Comparison of ENCODE assay signal across 1 cellular context in genomic region chr12:124499873-124500231, GRCh38.
TF ChIP-seq lines count a peak whose summit lies in the region.

No MANE protein-coding gene starts in this region.

TF ChIP-seq in IMR-90, 13 proteins besides CTCF, POLR2A, EP300 and RAD21 (continued from another document):
- TF ChIP-seq MXI1 (IDR thresholded peaks at IDR 0.05; ENCODE audit: borderline replicate concordance, low read depth, low read length), result no peak
- TF ChIP-seq USF2 (IDR thresholded peaks at IDR 0.05; ENCODE audit: low read depth, low read length), result no peak
- no peak for TF ChIP-seq MAFK (IDR thresholded peaks at IDR 0.05; ENCODE audit: low read depth, low read length)
TF ChIP-seq in IMR-90: peak in this region for 0.
